In the genomic region with DNA sequence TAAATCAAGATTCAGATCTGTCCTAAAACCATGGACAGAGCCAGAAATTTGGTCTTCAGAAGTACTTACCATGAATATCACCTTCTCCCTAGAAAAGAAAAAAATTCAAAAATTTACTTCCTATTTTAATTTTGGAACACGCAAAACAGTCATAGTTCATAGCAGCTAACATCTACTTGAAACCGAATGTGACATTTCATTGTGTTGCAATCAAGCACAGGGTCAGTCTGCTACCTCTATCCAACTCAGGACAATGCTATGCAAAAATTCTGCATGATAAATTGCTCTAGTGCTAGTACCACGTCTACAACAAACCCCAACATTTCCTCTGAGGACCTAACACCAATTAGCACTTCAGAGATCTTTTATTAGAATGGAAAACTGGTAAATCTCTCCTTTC, we compare ENCODE assay signal across 24 cellular contexts. TPM values are rescaled to one million over a fixed set of nuclear protein-coding genes. Genes with fewer than 3 reads are reported as not detected.
DNase-seq lines count a peak whose midpoint lies in the region; ATAC-seq and TF ChIP-seq lines count a peak whose summit lies in the region.
"Had no signal": no experiment of that assay in that cellular context is flagged by ENCODE, and none has a peak within 500 bp of the region (broad histone marks: within the 10 kb centered on the region; RNA-seq: fewer than 3 reads in every experiment).

No MANE protein-coding gene starts in this region.

- H3K36me3 Mint-ChIP-seq in CD4-positive, CD25-positive, alpha-beta regulatory T cell: peaks cover 19% of the 10 kb centered on the region
- H3K36me3 Mint-ChIP-seq in HFFc6 (ENCODE audit: low read depth): peaks cover 34% of the 10 kb centered on the region

- H3K27me3 Mint-ChIP-seq in CD4-positive, CD25-positive, alpha-beta regulatory T cell: no peaks in the 10 kb centered on the region
- no peaks in the 10 kb centered on the region for H3K27me3 Mint-ChIP-seq in HFFc6 (ENCODE audit: insufficient read depth)
- H3K27me3 Mint-ChIP-seq: activated CD4-positive, alpha-beta memory T cell treated with anti-CD3 and anti-CD28 coated beads for 36 hours; IgD-negative memory B cell had no signal

- no peak overlapping the region for H3K4me2 ChIP-seq in osteoblast (ENCODE audit: insufficient read depth, low read length)
- H3K4me2 ChIP-seq: hepatocyte had no signal

- H3K4me3 Mint-ChIP-seq in CD4-positive, CD25-positive, alpha-beta regulatory T cell: no peak overlapping the region
- H3K4me3 Mint-ChIP-seq in HFFc6: no peak overlapping the region
- H3K4me3 Mint-ChIP-seq: activated CD4-positive, alpha-beta memory T cell treated with anti-CD3 and anti-CD28 coated beads for 36 hours; IgD-negative memory B cell; immature natural killer cell had no signal

- peaks cover 45% of the 10 kb centered on the region for H3K79me2 ChIP-seq in osteoblast (ENCODE audit: insufficient read depth, low read length)

- H3K4me1 ChIP-seq in CD4-positive, CD25-positive, alpha-beta regulatory T cell (ENCODE audit: control insufficient read depth, insufficient read depth, low read length, poor library complexity, severe bottlenecking): peaks cover 2% of the 10 kb centered on the region
- no peaks in the 10 kb centered on the region for H3K4me1 ChIP-seq in osteoblast (ENCODE audit: insufficient read depth, low read length)
- H3K4me1 ChIP-seq: foreskin keratinocyte, prostate gland, testis had no signal

- peak overlapping the region in 2 of 3 donors; percentile 29 to 32 for H3K27ac Mint-ChIP-seq in CD4-positive, CD25-positive, alpha-beta regulatory T cell
- peak overlapping the region; percentile 49; the same call in 1 of the 2 replicates for H3K27ac Mint-ChIP-seq in HFFc6
- H3K27ac Mint-ChIP-seq: activated CD4-positive, alpha-beta memory T cell treated with anti-CD3 and anti-CD28 coated beads for 36 hours; immature natural killer cell had no signal

- H3K9me3 Mint-ChIP-seq in CD4-positive, CD25-positive, alpha-beta regulatory T cell: no peaks in the 10 kb centered on the region
- no peaks in the 10 kb centered on the region for H3K9me3 Mint-ChIP-seq in HFFc6
- H3K9me3 Mint-ChIP-seq: activated CD4-positive, alpha-beta memory T cell treated with anti-CD3 and anti-CD28 coated beads for 36 hours; IgD-negative memory B cell; immature natural killer cell; neural crest cell had no signal

- no peak overlapping the region for H2AFZ ChIP-seq in osteoblast (ENCODE audit: low read length)
- H2AFZ ChIP-seq: hepatocyte had no signal

- no peaks in the 10 kb centered on the region for H3K27me3 ChIP-seq in CD4-positive, CD25-positive, alpha-beta regulatory T cell (ENCODE audit: control insufficient read depth, insufficient read depth, low read length)
- no peaks in the 10 kb centered on the region for H3K27me3 ChIP-seq in osteoblast (ENCODE audit: insufficient read depth, low read length)
- H3K27me3 ChIP-seq: dorsolateral prefrontal cortex, foreskin keratinocyte, hepatocyte, testis had no signal

- H4K20me1 ChIP-seq in osteoblast (ENCODE audit: insufficient read depth, low read length): peaks cover 4% of the 10 kb centered on the region

- no peak overlapping the region for H3K27ac ChIP-seq in CD4-positive, CD25-positive, alpha-beta regulatory T cell (ENCODE audit: insufficient read depth, low read length, poor library complexity, severe bottlenecking)
- peak overlapping the region; percentile 29 for H3K27ac ChIP-seq in osteoblast (ENCODE audit: low read depth, low read length)
- H3K27ac ChIP-seq: foreskin keratinocyte, prostate gland, testis had no signal

- no peak overlapping the region for H3K4me3 ChIP-seq in CD4-positive, CD25-positive, alpha-beta regulatory T cell (ENCODE audit: low read depth, low read length)
- no peak overlapping the region for H3K4me3 ChIP-seq in cardiac fibroblast (replicated peaks in 1 of 2; ENCODE audit: low read depth in 2 of 2, low read length in 2 of 2)
- no peak overlapping the region for H3K4me3 ChIP-seq in osteoblast (ENCODE audit: insufficient read depth, low read length)
- H3K4me3 ChIP-seq: dorsolateral prefrontal cortex, hepatocyte, mucosa of descending colon, prostate gland, testis had no signal

- no peak for ATAC-seq in CD4-positive, CD25-positive, alpha-beta regulatory T cell (ENCODE audit: low read depth in 2 of 2)
- ATAC-seq in HG03280 (IDR thresholded peaks at IDR 0.05; ENCODE audit: unreplicated experiment): no peak
- ATAC-seq: foreskin keratinocyte, mucosa of descending colon had no signal

- no peaks in the 10 kb centered on the region for H3K9me3 ChIP-seq in CD4-positive, CD25-positive, alpha-beta regulatory T cell (ENCODE audit: control insufficient read depth in 2 of 2, low read length in 2 of 2)
- H3K9me3 ChIP-seq in osteoblast (ENCODE audit: low read depth, low read length): no peaks in the 10 kb centered on the region
- H3K9me3 ChIP-seq: mucosa of descending colon, prostate gland, testis had no signal

- peaks cover 49% of the 10 kb centered on the region for H3K36me3 ChIP-seq in CD4-positive, CD25-positive, alpha-beta regulatory T cell (ENCODE audit: control insufficient read depth, insufficient read depth, low read length)
- H3K36me3 ChIP-seq in osteoblast (ENCODE audit: insufficient read depth, low read length): peaks cover 62% of the 10 kb centered on the region

- TF ChIP-seq CTCF in HFFc6 (IDR thresholded peaks at IDR 0.05) (no peak), cardiac fibroblast (IDR thresholded peaks at IDR 0.05; ENCODE audit: low read depth, low read length) (no peak), osteoblast (IDR thresholded peaks at IDR 0.05; ENCODE audit: extremely low read depth, low read depth, low read length) (no peak)

- H3K4me1 Mint-ChIP-seq in CD4-positive, CD25-positive, alpha-beta regulatory T cell: peaks cover 5 to 27% (median 14%) of the 10 kb centered on the region in 4 donors
- H3K4me1 Mint-ChIP-seq in HFFc6 (ENCODE audit: low read depth): peaks cover 21% of the 10 kb centered on the region

- intact Hi-C loops in head of caudate nucleus (cut with DNase I): no loop called here

- DNase-seq in CD4-positive, CD25-positive, alpha-beta regulatory T cell: no peak
- DNase-seq in HFFc6 (peak; percentile 35), cardiac fibroblast (ENCODE audit: low read depth in 2 of 2) (peak; percentile 26 to 31), osteoblast (ENCODE audit: insufficient read length, low spot score, missing footprints) (no peak), head of caudate nucleus (no peak), SIG-M5 treated with dmso at 0.1 percent for 504 hours (lab: John Stamatoyannopoulos, UW; ENCODE audit: unreplicated experiment) (no peak)
- DNase-seq: activated CD4-positive, alpha-beta memory T cell treated with anti-CD3 and anti-CD28 coated beads for 36 hours; activated CD4-positive, CD25-positive, alpha-beta regulatory T cell; activated naive CD4-positive, alpha-beta T cell; caudate nucleus; DMS79; foreskin keratinocyte; immature natural killer cell; mucosa of descending colon; NCI-H2171 treated with DMSO at 0.1 percent for 48 hours; NCI-H526 treated with DMSO at 0.1 percent for 48 hours; T-helper 9 cell; testis had no signal

RNA-seq across cellular contexts. Expression of gene JPT1, which starts 7.7 kb away (rescaled TPM):
- total RNA-seq in CD4-positive, CD25-positive, alpha-beta regulatory T cell: 70.9 TPM
- 100 to 1,000 TPM; 143 to 231 (median 192) TPM for polyA plus RNA-seq in CD4-positive, CD25-positive, alpha-beta regulatory T cell
- 100 to 1,000 TPM; 236 to 276 (median 265) TPM for total RNA-seq in HFFc6 (2021; fragmentation: NEBNext Ultra II Directional; extraction: Animal tissue kit (Norgen Biotek cat#: 25700))
- 55.7 and 60.8 TPM in 2 replicates for total RNA-seq in osteoblast

RNA-seq across cellular contexts. Expression of gene NT5C, which starts 15.1 kb away (rescaled TPM):
- 31.6 TPM for total RNA-seq in CD4-positive, CD25-positive, alpha-beta regulatory T cell
- polyA plus RNA-seq in CD4-positive, CD25-positive, alpha-beta regulatory T cell: 10 to 100 TPM; 55.4 to 66.9 (median 57.2) TPM
- 10 to 100 TPM; 30.4 to 41.7 (median 36.3) TPM for total RNA-seq in HFFc6 (2021; fragmentation: NEBNext Ultra II Directional; extraction: Animal tissue kit (Norgen Biotek cat#: 25700))
- 48.1 and 53.9 TPM in 2 replicates for total RNA-seq in osteoblast

RNA-seq across cellular contexts. Expression of gene SUMO2, which starts 36.2 kb away (rescaled TPM):
- total RNA-seq in CD4-positive, CD25-positive, alpha-beta regulatory T cell: 318 TPM
- 100 to 1,000 TPM; 416 to 660 (median 495) TPM for polyA plus RNA-seq in CD4-positive, CD25-positive, alpha-beta regulatory T cell
- total RNA-seq in HFFc6 (2021; fragmentation: NEBNext Ultra II Directional; extraction: Animal tissue kit (Norgen Biotek cat#: 25700)): 100 to 1,000 TPM; 398 to 555 (median 512) TPM
- 92.6 and 96.4 TPM in 2 replicates for total RNA-seq in osteoblast

RNA-seq across cellular contexts. Expression of gene ARMC7, which starts 36.8 kb away (rescaled TPM):
- 12.8 TPM for total RNA-seq in CD4-positive, CD25-positive, alpha-beta regulatory T cell
- polyA plus RNA-seq in CD4-positive, CD25-positive, alpha-beta regulatory T cell: 1 to 10 TPM; 3.1 to 4.6 (median 4.2) TPM
- total RNA-seq in HFFc6 (2021; fragmentation: NEBNext Ultra II Directional; extraction: Animal tissue kit (Norgen Biotek cat#: 25700)): 10 to 100 TPM in 2 of 6 experiments, 1 to 10 TPM in 4; 9.1 to 11.7 (median 9.6) TPM
- 3.2 and 3.3 TPM in 2 replicates for total RNA-seq in osteoblast

RNA-seq across cellular contexts. Expression of gene SLC16A5, which starts 58.8 kb away (rescaled TPM):
- 9.3 TPM for total RNA-seq in CD4-positive, CD25-positive, alpha-beta regulatory T cell
- polyA plus RNA-seq in CD4-positive, CD25-positive, alpha-beta regulatory T cell: 1 to 10 TPM; 1.3 to 2.6 (median 2.0) TPM
- total RNA-seq in HFFc6 (2021; fragmentation: NEBNext Ultra II Directional; extraction: Animal tissue kit (Norgen Biotek cat#: 25700)): 10 to 100 TPM; 13.9 to 25.0 (median 21.1) TPM
- 16.3 and 19.2 TPM in 2 replicates for total RNA-seq in osteoblast

Comparison
In these comparisons a context has a peak if more than half of its experiments do, and no peak if none do; other contexts are left out.
1. DNase-seq: peak in HFFc6 (single experiment) and cardiac fibroblast (2 of 2); none in CD4-positive, CD25-positive, alpha-beta regulatory T cell (0 of 3), osteoblast (single experiment), head of caudate nucleus (0 of 42) and SIG-M5 treated with dmso at 0.1 percent for 504 hours (single experiment).